ENCODE assay signal across 15 cellular contexts in the genomic region with DNA sequence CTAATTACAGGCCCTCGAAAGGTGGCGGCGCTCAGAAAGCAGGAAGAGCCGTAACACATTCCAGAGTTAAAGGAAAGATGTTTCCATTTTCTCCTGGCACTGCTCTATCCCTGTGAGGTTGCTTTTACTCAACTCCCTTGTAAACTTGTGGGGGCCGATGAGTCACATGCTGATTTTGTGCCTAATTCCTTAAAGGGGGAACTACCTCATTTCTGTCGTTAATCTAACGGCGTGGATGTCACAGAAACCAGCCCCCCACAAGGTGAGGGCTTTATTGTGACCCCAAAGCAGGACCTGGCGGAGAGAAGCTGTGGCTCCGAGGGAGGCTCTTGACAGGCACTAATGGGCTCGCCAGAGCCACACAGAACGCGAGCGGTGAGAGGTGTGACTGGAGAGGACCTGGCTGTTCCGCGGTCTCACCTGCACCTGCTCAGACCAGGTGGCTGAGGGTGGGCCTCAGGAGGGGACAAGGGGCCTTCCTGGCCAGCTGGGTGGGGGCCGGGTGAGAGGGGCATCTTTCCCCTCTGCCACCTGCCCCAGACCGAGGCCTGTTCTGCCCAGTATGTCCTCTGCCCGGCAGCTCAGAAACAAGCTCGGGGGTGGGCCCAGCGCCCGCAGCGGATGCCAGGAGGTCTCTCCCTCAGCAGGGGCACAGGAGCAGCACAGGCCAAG. TPM values are rescaled to one million over a fixed set of nuclear protein-coding genes. Genes with fewer than 3 reads are reported as not detected.
DNase-seq lines count a peak whose midpoint lies in the region; ATAC-seq and TF ChIP-seq lines count a peak whose summit lies in the region.
"Had no signal": no experiment of that assay in that cellular context is flagged by ENCODE, and none has a peak within 500 bp of the region (broad histone marks: within the 10 kb centered on the region; RNA-seq: fewer than 3 reads in every experiment).

No MANE protein-coding gene starts in this region.

- no peaks in the 10 kb centered on the region for H4K20me1 ChIP-seq in SK-N-SH (ENCODE audit: insufficient read depth)

- intact Hi-C loops in body of pancreas (cut with DNase I), result no loop called here

- H3K4me3 ChIP-seq in SK-N-SH (ENCODE audit: low read depth in 2 of 2, low read length in 1 of 2) (no peak overlapping the region), Peyer's patch (no peak overlapping the region), fibroblast of pulmonary artery (replicated peaks; ENCODE audit: low read depth, low read length) (no peak overlapping the region), body of pancreas (no peak overlapping the region)
- H3K4me3 ChIP-seq: skin epidermis had no signal

- H3K4me3 Mint-ChIP-seq in stimulated activated memory B cell treated with anti-CD40 and anti-IgM and Interleukin-4, amounts not matched to agents 10 μg/mL and 1 μg/mL and 100 μg/mL, for 72 hours, result no peak overlapping the region
- H3K4me3 Mint-ChIP-seq: activated B cell treated with CpG ODN at 0.5 μM for 24 hours; stimulated activated effector memory CD8-positive, alpha-beta T cell treated with anti-CD3 and anti-CD28 coated beads, Interleukin-12 subunit alpha, Interleukin-12 subunit beta, amount 100 ng/mL, for 72 hours had no signal

- no peak for TF ChIP-seq RAD21 in SK-N-SH (IDR thresholded peaks at IDR 0.05; ENCODE audit: low read length)

- WGBS in SK-N-SH (ENCODE audit: low lambda C conversion rate), result 92% methylated on average over 15 of the region's 23 CpGs
- 86 to 90% methylated on average over 19 to 23 of the region's 23 CpGs for WGBS in body of pancreas, 2 donors

- TF ChIP-seq POLR2A in Peyer's patch (IDR thresholded peaks at IDR 0.05) (no peak), body of pancreas (IDR thresholded peaks at IDR 0.05) (no peak)

- no peak overlapping the region for H2AFZ ChIP-seq in SK-N-SH (ENCODE audit: low read depth)

- peaks cover 42% of the 10 kb centered on the region for H3K27me3 Mint-ChIP-seq in stimulated activated memory B cell treated with anti-CD40 and anti-IgM and Interleukin-4, amounts not matched to agents 10 μg/mL and 1 μg/mL and 100 μg/mL, for 72 hours

- DNase-seq in SK-N-SH (no peak), Peyer's patch (no peak), fibroblast of pulmonary artery (ENCODE audit: low read depth) (peak; percentile 48), body of pancreas (no peak), AML-193 (lab: John Stamatoyannopoulos, UW) (no peak), DMS 273 treated with DMSO at 0.1 percent for 48 hours (lab: John Stamatoyannopoulos, UW) (no peak)
- DNase-seq: activated B cell treated with CpG ODN at 0.5 μM for 24 hours, H7 had no signal

- peaks cover 24% of the 10 kb centered on the region for H3K4me1 Mint-ChIP-seq in stimulated activated memory B cell treated with anti-CD40 and anti-IgM and Interleukin-4, amounts not matched to agents 10 μg/mL and 1 μg/mL and 100 μg/mL, for 72 hours
- H3K4me1 Mint-ChIP-seq: stimulated activated effector memory CD8-positive, alpha-beta T cell treated with anti-CD3 and anti-CD28 coated beads, Interleukin-12 subunit alpha, Interleukin-12 subunit beta, amount 100 ng/mL, for 72 hours had no signal

- H3K27ac ChIP-seq in SK-N-SH (ENCODE audit: low read depth in 2 of 2, low read length in 1 of 2) (no peak overlapping the region), Peyer's patch (peak overlapping the region in 3 of 4 donors; percentile 12 to 78 (median 77)), body of pancreas (no peak overlapping the region)
- H3K27ac ChIP-seq: C4-2B had no signal

- H3F3A ChIP-seq in SK-N-SH (replicated peaks; ENCODE audit: insufficient read depth), result no peaks in the 10 kb centered on the region

- no peaks in the 10 kb centered on the region for H3K9me3 ChIP-seq in SK-N-SH
- H3K9me3 ChIP-seq in Peyer's patch, result no peaks in the 10 kb centered on the region
- H3K9me3 ChIP-seq in body of pancreas, result no peaks in the 10 kb centered on the region

- H3K9me3 Mint-ChIP-seq in stimulated activated memory B cell treated with anti-CD40 and anti-IgM and Interleukin-4, amounts not matched to agents 10 μg/mL and 1 μg/mL and 100 μg/mL, for 72 hours, result no peaks in the 10 kb centered on the region
- H3K9me3 Mint-ChIP-seq: activated B cell treated with CpG ODN at 0.5 μM for 24 hours; activated naive CD4-positive, alpha-beta T cell treated with anti-CD3 and anti-CD28 coated beads, Interleukin-2, amount 50 U/mL, for 72 hours; stimulated activated effector memory CD8-positive, alpha-beta T cell treated with anti-CD3 and anti-CD28 coated beads, Interleukin-12 subunit alpha, Interleukin-12 subunit beta, amount 100 ng/mL, for 72 hours had no signal

- H3K36me3 ChIP-seq in SK-N-SH (replicated peaks in 1 of 2; ENCODE audit: control insufficient read depth in 1 of 2, insufficient read depth in 2 of 2, low read length in 1 of 2) (no peaks in the 10 kb centered on the region), Peyer's patch (no peaks in the 10 kb centered on the region), body of pancreas (replicated peaks in 1 of 2; ENCODE audit: insufficient read depth in 1 of 2, low read depth in 2 of 2) (no peaks in the 10 kb centered on the region)

- H3K4me2 ChIP-seq in SK-N-SH, result no peak overlapping the region

- no peaks in the 10 kb centered on the region for H3K9me2 ChIP-seq in SK-N-SH

- peak overlapping the region; percentile 1 for H3K27ac Mint-ChIP-seq in stimulated activated memory B cell treated with anti-CD40 and anti-IgM and Interleukin-4, amounts not matched to agents 10 μg/mL and 1 μg/mL and 100 μg/mL, for 72 hours
- H3K27ac Mint-ChIP-seq: activated B cell treated with CpG ODN at 0.5 μM for 24 hours; stimulated activated effector memory CD8-positive, alpha-beta T cell treated with anti-CD3 and anti-CD28 coated beads, Interleukin-12 subunit alpha, Interleukin-12 subunit beta, amount 100 ng/mL, for 72 hours had no signal

- CTCF ChIA-PET in SK-N-SH (lab: Yijun Ruan, JAX), result no interaction called here

- ATAC-seq in SK-N-SH treated with all-trans-retinoic acid at 6 μM for 48 hours, result no peak; the same call in 1 of the 3 replicates
- ATAC-seq in stimulated activated memory B cell treated with anti-CD40 and anti-IgM and Interleukin-4, amounts not matched to agents 10 μg/mL and 1 μg/mL and 100 μg/mL, for 72 hours, result peak; percentile 35
- no peak for ATAC-seq in body of pancreas
- ATAC-seq: activated naive CD4-positive, alpha-beta T cell treated with anti-CD3 and anti-CD28 coated beads, Interleukin-2, amount 50 U/mL, for 72 hours; stimulated activated effector memory CD8-positive, alpha-beta T cell treated with anti-CD3 and anti-CD28 coated beads, Interleukin-12 subunit alpha, Interleukin-12 subunit beta, amount 100 ng/mL, for 72 hours had no signal

- no peak overlapping the region for H3K9ac ChIP-seq in SK-N-SH

- no peaks in the 10 kb centered on the region for H3K36me3 Mint-ChIP-seq in stimulated activated memory B cell treated with anti-CD40 and anti-IgM and Interleukin-4, amounts not matched to agents 10 μg/mL and 1 μg/mL and 100 μg/mL, for 72 hours
- H3K36me3 Mint-ChIP-seq: activated naive CD4-positive, alpha-beta T cell treated with anti-CD3 and anti-CD28 coated beads, Interleukin-2, amount 50 U/mL, for 72 hours; stimulated activated effector memory CD8-positive, alpha-beta T cell treated with anti-CD3 and anti-CD28 coated beads, Interleukin-12 subunit alpha, Interleukin-12 subunit beta, amount 100 ng/mL, for 72 hours had no signal

- POLR2A ChIA-PET in SK-N-SH (lab: Yijun Ruan, JAX), result no interaction called here

- no peak for TF ChIP-seq EP300 in SK-N-SH (IDR thresholded peaks at IDR 0.05; ENCODE audit: borderline replicate concordance in 1 of 2, low read depth in 1 of 2, low read length in 1 of 2)

- no peak for TF ChIP-seq CTCF in SK-N-SH (IDR thresholded peaks at IDR 0.05)
- TF ChIP-seq CTCF in Peyer's patch (IDR thresholded peaks at IDR 0.05), result no peak
- no peak for TF ChIP-seq CTCF in fibroblast of pulmonary artery (IDR thresholded peaks at IDR 0.05; ENCODE audit: low read length, missing control alignments)
- TF ChIP-seq CTCF in body of pancreas (IDR thresholded peaks at IDR 0.05), result no peak

- H3K27me3 ChIP-seq in SK-N-SH (ENCODE audit: insufficient read depth) (no peaks in the 10 kb centered on the region), Peyer's patch (no peaks in the 10 kb centered on the region), body of pancreas (no peaks in the 10 kb centered on the region)

- H3K4me1 ChIP-seq in SK-N-SH (ENCODE audit: control insufficient read depth in 1 of 2, insufficient read depth in 2 of 2, low read depth in 1 of 2, low read length in 1 of 2) (peaks cover 4 to 20% of the 10 kb centered on the region in 2 experiments; a peak in 2 of 4 replicates), Peyer's patch (peaks cover 0 to 44% (median 3%) of the 10 kb centered on the region in 4 donors), body of pancreas (no peaks in the 10 kb centered on the region)

- no peaks in the 10 kb centered on the region for H3K79me2 ChIP-seq in SK-N-SH (ENCODE audit: insufficient read depth)

TF ChIP-seq in SK-N-SH, 30 proteins besides CTCF, POLR2A, EP300 and RAD21 (continues in another document):
- TF ChIP-seq, protein P1, sequence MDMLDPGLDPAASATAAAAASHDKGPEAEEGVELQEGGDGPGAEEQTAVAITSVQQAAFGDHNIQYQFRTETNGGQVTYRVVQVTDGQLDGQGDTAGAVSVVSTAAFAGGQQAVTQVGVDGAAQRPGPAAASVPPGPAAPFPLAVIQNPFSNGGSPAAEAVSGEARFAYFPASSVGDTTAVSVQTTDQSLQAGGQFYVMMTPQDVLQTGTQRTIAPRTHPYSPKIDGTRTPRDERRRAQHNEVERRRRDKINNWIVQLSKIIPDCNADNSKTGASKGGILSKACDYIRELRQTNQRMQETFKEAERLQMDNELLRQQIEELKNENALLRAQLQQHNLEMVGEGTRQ (IDR thresholded peaks at IDR 0.05; ENCODE audit: borderline replicate concordance, low read depth, low read length), result no peak
- TF ChIP-seq RFX5 (IDR thresholded peaks at IDR 0.05; ENCODE audit: low read length) (no peak), MXI1 (IDR thresholded peaks at IDR 0.05; ENCODE audit: low read depth, low read length) (no peak), RCOR1 (IDR thresholded peaks at IDR 0.05; ENCODE audit: low read length) (no peak)

TF ChIP-seq in SK-N-SH treated with all-trans-retinoic acid at 6 μM for 48 hours, 23 proteins besides CTCF, POLR2A, EP300 and RAD21:
- TF ChIP-seq TOX (CRISPR knock-in tag; IDR thresholded peaks at IDR 0.05; ENCODE audit: borderline replicate concordance) (no peak), ESRRG (CRISPR knock-in tag; IDR thresholded peaks at IDR 0.05) (no peak)

RNA-seq across cellular contexts. Expression of a gene that starts 50.9 kb away (rescaled TPM):
- not detected in 2 replicates for polyA plus RNA-seq in SK-N-SH (2012; rRNA removed)
- polyA plus RNA-seq in SK-N-SH (2012; cell fraction: cytosol; rRNA removed), result not detected in 2 replicates
- not detected in 2 replicates for polyA plus RNA-seq in SK-N-SH (2012; cell fraction: nucleus; rRNA removed)
- not detected for total RNA-seq in Peyer's patch
- not detected for total RNA-seq in body of pancreas
- total RNA-seq: activated B cell treated with CpG ODN at 0.5 μM for 24 hours; activated naive CD4-positive, alpha-beta T cell treated with anti-CD3 and anti-CD28 coated beads, Interleukin-2, amount 50 U/mL, for 72 hours; H7; HT1080 had no signal

Comparison
In these comparisons a context has a peak if more than half of its experiments do, and no peak if none do; other contexts are left out.
1. H3K27ac ChIP-seq: peak in Peyer's patch (3 of 4); none in SK-N-SH (0 of 2) and body of pancreas (0 of 4).